25 cellular contexts compared by ENCODE assay signal in the genomic region with DNA sequence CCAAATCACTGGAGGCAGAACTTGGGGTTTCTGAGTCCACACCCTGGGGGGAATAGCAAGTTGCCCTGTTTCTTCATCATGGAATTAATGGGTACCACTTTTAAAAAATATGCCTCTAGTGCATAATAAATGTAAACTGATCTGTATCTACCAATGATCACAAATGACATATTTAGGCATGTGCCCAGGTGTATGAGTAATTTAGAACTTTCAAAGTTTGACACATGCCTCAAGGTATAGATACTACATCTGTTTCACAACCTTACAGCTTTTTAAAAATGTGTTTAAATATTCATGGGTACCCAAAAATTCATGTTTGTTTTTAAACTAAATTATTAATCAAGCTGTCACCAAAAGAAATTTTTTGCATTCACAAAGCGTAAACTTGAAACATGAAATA.
DNase-seq lines count a peak whose midpoint lies in the region; ATAC-seq and TF ChIP-seq lines count a peak whose summit lies in the region.
"Had no signal": no experiment of that assay in that cellular context is flagged by ENCODE, and none has a peak within 500 bp of the region (broad histone marks: within the 10 kb centered on the region; RNA-seq: fewer than 3 reads in every experiment).

No MANE protein-coding gene starts in this region.

- TF ChIP-seq POLR2A in gastrocnemius medialis (IDR thresholded peaks at IDR 0.05), result no peak
- no peak for TF ChIP-seq POLR2A in GM18505 (IDR thresholded peaks at IDR 0.05; ENCODE audit: borderline replicate concordance, extremely low read depth, insufficient read depth, insufficient read length)

- TF ChIP-seq CTCF in epithelial cell of esophagus (IDR thresholded peaks at IDR 0.05; ENCODE audit: insufficient read depth, low read depth, low read length, missing control alignments) (no peak), gastrocnemius medialis (IDR thresholded peaks at IDR 0.05 in 4 of 5, conservative IDR thresholded peaks at IDR 0.05 in 1 of 5) (no peak)

- no peaks in the 10 kb centered on the region for H3K27me3 ChIP-seq in gastrocnemius medialis
- H3K27me3 ChIP-seq: BLaER1 had no signal

- H3K4me3 ChIP-seq in epithelial cell of esophagus (ENCODE audit: low read length) (no peak overlapping the region), gastrocnemius medialis (no peak overlapping the region)
- H3K4me3 ChIP-seq: BLaER1 had no signal

- DNase-seq in epithelial cell of esophagus (ENCODE audit: low read depth) (peak; percentile 54), gastrocnemius medialis (no peak), NCI-H524 (lab: John Stamatoyannopoulos, UW) (no peak), DMS153 treated with DMSO at 0.1 percent for 48 hours (lab: John Stamatoyannopoulos, UW; ENCODE audit: unreplicated experiment) (no peak), NCI-H345 (lab: John Stamatoyannopoulos, UW) (no peak)
- DNase-seq: ACHN; CD4-positive, alpha-beta T cell; COR-L47; DMS 273 treated with DMSO at 0.1 percent for 48 hours; H9; MV-4-11; NCI-H1105 treated with DMSO at 0.1 percent for 48 hours; NCI-H1694; NCI-H2081; NCI-H2171 treated with DMSO at 0.1 percent for 48 hours; NCI-H446; NCI-H526 treated with DMSO at 0.1 percent for 48 hours; SIG-M5; SK-N-SH had no signal

- H3K9me3 ChIP-seq in gastrocnemius medialis, result no peaks in the 10 kb centered on the region
- H3K9me3 ChIP-seq: BLaER1, SK-N-SH had no signal

- H3K36me3 ChIP-seq in gastrocnemius medialis, result peaks cover 0 to 11% of the 10 kb centered on the region in 2 donors
- H3K36me3 ChIP-seq: BLaER1 had no signal

- no peak overlapping the region for H3K4me3 Mint-ChIP-seq in activated T-helper 17 cell treated with anti-CD3 and anti-CD28 coated beads, Interleukin-2, amount 50 U/mL, for 72 hours
- H3K4me3 Mint-ChIP-seq: CD4-positive, alpha-beta T cell; H9 had no signal

- H3K4me1 Mint-ChIP-seq in activated T-helper 17 cell treated with anti-CD3 and anti-CD28 coated beads, Interleukin-2, amount 50 U/mL, for 72 hours, result no peaks in the 10 kb centered on the region

- peaks cover 15 to 23% of the 10 kb centered on the region in 2 donors for H3K4me1 ChIP-seq in gastrocnemius medialis
- H3K4me1 ChIP-seq: BLaER1 had no signal

- H3K9me3 Mint-ChIP-seq in activated T-helper 17 cell treated with anti-CD3 and anti-CD28 coated beads, Interleukin-2, amount 50 U/mL, for 72 hours, result no peaks in the 10 kb centered on the region
- H3K9me3 Mint-ChIP-seq: CD4-positive, alpha-beta T cell; H9; HFFc6 had no signal

- intact Hi-C loops in gastrocnemius medialis (cut with DNase I; ENCODE audit: low total_unique reads), result no loop called here

- peak overlapping the region; percentile 1 to 44 (median 36) for H3K27ac ChIP-seq in gastrocnemius medialis
- H3K27ac ChIP-seq: BLaER1, KMS-11 had no signal

- no peak overlapping the region for H3K27ac Mint-ChIP-seq in activated T-helper 17 cell treated with anti-CD3 and anti-CD28 coated beads, Interleukin-2, amount 50 U/mL, for 72 hours
- H3K27ac Mint-ChIP-seq: CD4-positive, alpha-beta T cell; HFFc6 had no signal

- ATAC-seq in HG02870 (IDR thresholded peaks at IDR 0.05; ENCODE audit: unreplicated experiment) (peak; percentile 54), gastrocnemius medialis (no peak), GM18505 (IDR thresholded peaks at IDR 0.05; ENCODE audit: unreplicated experiment) (no peak)
- peak; percentile 68 for ATAC-seq in activated T-helper 17 cell treated with anti-CD3 and anti-CD28 coated beads, Interleukin-2, amount 50 U/mL, for 72 hours (replicated peaks)

- H3K36me3 Mint-ChIP-seq in activated T-helper 17 cell treated with anti-CD3 and anti-CD28 coated beads, Interleukin-2, amount 50 U/mL, for 72 hours (ENCODE audit: low read depth), result no peaks in the 10 kb centered on the region

- in situ Hi-C loops in gastrocnemius medialis (cut with MboI; ENCODE audit: low sequenced_read_pairs in 4 of 4), result no loop called here

- peaks cover 2% of the 10 kb centered on the region for H3K27me3 Mint-ChIP-seq in activated T-helper 17 cell treated with anti-CD3 and anti-CD28 coated beads, Interleukin-2, amount 50 U/mL, for 72 hours

Comparison
In these comparisons a context has a peak if more than half of its experiments do, and no peak if none do; other contexts are left out.
1. ATAC-seq: peak in HG02870 (single experiment) and activated T-helper 17 cell treated with anti-CD3 and anti-CD28 coated beads, Interleukin-2, amount 50 U/mL, for 72 hours (single experiment); none in gastrocnemius medialis (0 of 2) and GM18505 (single experiment).